ENCODE assay signal across 13 cellular contexts in genomic region chr12:93020225-93020997, GRCh38.
DNase-seq lines count a peak whose midpoint lies in the region; ATAC-seq, FAIRE-seq and TF ChIP-seq lines count a peak whose summit lies in the region.
"Had no signal": no experiment of that assay in that cellular context is flagged by ENCODE, and none has a peak within 500 bp of the region (broad histone marks: within the 10 kb centered on the region; RNA-seq: fewer than 3 reads in every experiment).

No MANE protein-coding gene starts in this region.

- no peaks in the 10 kb centered on the region for H3K9me3 ChIP-seq in duodenal mucosa (ENCODE audit: control insufficient read depth in 1 of 2, low read length in 2 of 2)
- H3K9me3 ChIP-seq: BLaER1 had no signal

- FAIRE-seq in D721Med (lab: Jason Lieb, UNC): no peak
- FAIRE-seq: islet of Langerhans had no signal

- intact Hi-C loops in Calu3 (cut with micrococcal nuclease; ENCODE audit: unreplicated experiment): loop anchor here (2.0 to 10.0 kb wide), 2 partner anchors 32 to 294 kb away; no protein-coding TSS in a partner anchor

- BruUV-seq in Calu3 (replicated peaks; lab: Mats Ljungman, UMichigan): no TSS peak

- H3K27ac ChIP-seq in duodenal mucosa (ENCODE audit: low read depth, low read length): peak overlapping the region; percentile 35
- H3K27ac ChIP-seq: BLaER1 had no signal

- CTCF ChIA-PET in Calu3 (lab: Charles Lee): interaction anchor here (0.7 to 1.9 kb wide), 3 partner anchors 13 to 360 kb away, joined by 3 to 9 read pairs (median 3); no protein-coding TSS in a partner anchor

- peak overlapping the region in 1 of 2 donors; percentile 23 for H3K9ac ChIP-seq in duodenal mucosa (ENCODE audit: low read depth in 1 of 2, low read length in 2 of 2)
- H3K9ac ChIP-seq: BLaER1 had no signal

- no peaks in the 10 kb centered on the region for H3K36me3 ChIP-seq in duodenal mucosa (ENCODE audit: control insufficient read depth in 1 of 2, insufficient read depth in 2 of 2, low read length in 2 of 2)
- H3K36me3 ChIP-seq: BLaER1 had no signal

- peaks cover 5% of the 10 kb centered on the region for H3K36me3 Mint-ChIP-seq in Calu3 (ENCODE audit: insufficient read depth, unreplicated experiment)
- no peaks in the 10 kb centered on the region for H3K36me3 Mint-ChIP-seq in nephron progenitor cell (ENCODE audit: low read depth)
- no peaks in the 10 kb centered on the region for H3K36me3 Mint-ChIP-seq in osteocyte (ENCODE audit: unreplicated experiment)
- H3K36me3 Mint-ChIP-seq: stimulated activated naive B cell treated with anti-CD40 and anti-IgM and Interleukin-4, amounts not matched to agents 10 μg/mL and 1 μg/mL and 100 μg/mL, for 72 hours had no signal

- H3K4me1 Mint-ChIP-seq in Calu3 (ENCODE audit: low read depth, unreplicated experiment) (peaks cover 65% of the 10 kb centered on the region), nephron progenitor cell (peaks cover 32% of the 10 kb centered on the region), osteocyte (ENCODE audit: unreplicated experiment) (peaks cover 9% of the 10 kb centered on the region)
- H3K4me1 Mint-ChIP-seq: activated CD4-positive, alpha-beta memory T cell treated with anti-CD3 and anti-CD28 coated beads, Interleukin-2, amount 10 ng/mL, durations not matched to agents 7 days and 5 days had no signal

- H3K27ac Mint-ChIP-seq in Calu3 (ENCODE audit: unreplicated experiment): peak overlapping the region; percentile 86
- peak overlapping the region; percentile 38 for H3K27ac Mint-ChIP-seq in nephron progenitor cell
- no peak overlapping the region for H3K27ac Mint-ChIP-seq in osteocyte (ENCODE audit: unreplicated experiment)
- H3K27ac Mint-ChIP-seq: activated CD4-positive, alpha-beta memory T cell treated with anti-CD3 and anti-CD28 coated beads, Interleukin-2, amount 10 ng/mL, durations not matched to agents 7 days and 5 days; stimulated activated naive B cell treated with anti-CD40 and anti-IgM and Interleukin-4, amounts not matched to agents 10 μg/mL and 1 μg/mL and 100 μg/mL, for 72 hours had no signal

- ATAC-seq in GM18858 (IDR thresholded peaks at IDR 0.05; ENCODE audit: unreplicated experiment): no peak

- H3K9me3 Mint-ChIP-seq in Calu3 (ENCODE audit: low read depth, unreplicated experiment): no peaks in the 10 kb centered on the region
- no peaks in the 10 kb centered on the region for H3K9me3 Mint-ChIP-seq in nephron progenitor cell
- no peaks in the 10 kb centered on the region for H3K9me3 Mint-ChIP-seq in osteocyte (ENCODE audit: unreplicated experiment)
- H3K9me3 Mint-ChIP-seq: activated CD4-positive, alpha-beta memory T cell treated with anti-CD3 and anti-CD28 coated beads, Interleukin-2, amount 10 ng/mL, durations not matched to agents 7 days and 5 days; stimulated activated naive B cell treated with anti-CD40 and anti-IgM and Interleukin-4, amounts not matched to agents 10 μg/mL and 1 μg/mL and 100 μg/mL, for 72 hours had no signal

- no peak for TF ChIP-seq CTCF in Calu3 (IDR thresholded peaks at IDR 0.05; ENCODE audit: unreplicated experiment)
- TF ChIP-seq CTCF in LNCaP clone FGC (IDR thresholded peaks at IDR 0.05; ENCODE audit: control insufficient read depth, extremely low read depth, insufficient read depth): no peak
- TF ChIP-seq CTCF in nephron progenitor cell (IDR thresholded peaks at IDR 0.05): no peak
- TF ChIP-seq CTCF in D721Med (IDR thresholded peaks at IDR 0.05; ENCODE audit: insufficient read depth, missing control alignments): no peak
- no peak for TF ChIP-seq CTCF in osteocyte (IDR thresholded peaks at IDR 0.05)

- H3K27me3 ChIP-seq in duodenal mucosa (ENCODE audit: control insufficient read depth in 1 of 2, insufficient read depth in 2 of 2, low read length in 2 of 2): no peaks in the 10 kb centered on the region
- H3K27me3 ChIP-seq: BLaER1 had no signal

- H3K27me3 Mint-ChIP-seq in Calu3 (ENCODE audit: unreplicated experiment): no peaks in the 10 kb centered on the region
- H3K27me3 Mint-ChIP-seq in nephron progenitor cell (ENCODE audit: low read depth, poor library complexity): no peaks in the 10 kb centered on the region
- no peaks in the 10 kb centered on the region for H3K27me3 Mint-ChIP-seq in osteocyte (ENCODE audit: unreplicated experiment)
- H3K27me3 Mint-ChIP-seq: activated CD4-positive, alpha-beta memory T cell treated with anti-CD3 and anti-CD28 coated beads, Interleukin-2, amount 10 ng/mL, durations not matched to agents 7 days and 5 days; stimulated activated naive B cell treated with anti-CD40 and anti-IgM and Interleukin-4, amounts not matched to agents 10 μg/mL and 1 μg/mL and 100 μg/mL, for 72 hours had no signal

- H3K4me3 ChIP-seq in LNCaP clone FGC (ENCODE audit: low read depth, low read length) (no peak overlapping the region), duodenal mucosa (ENCODE audit: low read depth in 1 of 2, low read length in 2 of 2) (peak overlapping the region; percentile 33 to 36)
- H3K4me3 ChIP-seq: BLaER1 had no signal

- DNase-seq in Calu3 (peak; percentile 64), LNCaP clone FGC (ENCODE audit: low read depth) (peak; percentile 82), nephron progenitor cell (no peak), D721Med (ENCODE audit: insufficient read length, low spot score) (no peak), osteocyte (ENCODE audit: extremely low spot score, unreplicated experiment) (no peak), GDM1 (lab: John Stamatoyannopoulos, UW) (no peak)
- DNase-seq: activated CD4-positive, alpha-beta memory T cell treated with anti-CD3 and anti-CD28 coated beads, Interleukin-2, amount 10 ng/mL, durations not matched to agents 7 days and 5 days; stimulated activated naive B cell treated with anti-CD40 and anti-IgM and Interleukin-4, amounts not matched to agents 10 μg/mL and 1 μg/mL and 100 μg/mL, for 72 hours; T-helper 1 cell had no signal

- no peak overlapping the region for H3K4me3 Mint-ChIP-seq in Calu3 (ENCODE audit: low read depth, unreplicated experiment)
- no peak overlapping the region for H3K4me3 Mint-ChIP-seq in nephron progenitor cell
- no peak overlapping the region for H3K4me3 Mint-ChIP-seq in osteocyte (ENCODE audit: unreplicated experiment)
- H3K4me3 Mint-ChIP-seq: activated CD4-positive, alpha-beta memory T cell treated with anti-CD3 and anti-CD28 coated beads, Interleukin-2, amount 10 ng/mL, durations not matched to agents 7 days and 5 days; stimulated activated naive B cell treated with anti-CD40 and anti-IgM and Interleukin-4, amounts not matched to agents 10 μg/mL and 1 μg/mL and 100 μg/mL, for 72 hours had no signal

- H3K4me1 ChIP-seq in duodenal mucosa (ENCODE audit: control insufficient read depth in 1 of 2, insufficient read depth in 2 of 2, low read length in 2 of 2): peaks cover 42 to 49% of the 10 kb centered on the region in 2 donors
- H3K4me1 ChIP-seq: BLaER1 had no signal

Comparison
In these comparisons a context has a peak if more than half of its experiments do, and no peak if none do; other contexts are left out.
1. DNase-seq: peak in Calu3 (single experiment) and LNCaP clone FGC (single experiment); none in nephron progenitor cell (single experiment), D721Med (single experiment), osteocyte (single experiment) and GDM1 (single experiment).